1 cellular context compared by ENCODE assay signal in genomic region chr3:67400476-67400875, GRCh38.
TF ChIP-seq lines count a peak whose summit lies in the region.

No MANE protein-coding gene starts in this region.

TF ChIP-seq in HepG2, 621 proteins besides CTCF, POLR2A, EP300 and RAD21:
- no peak for TF ChIP-seq PHB2 (IDR thresholded peaks at IDR 0.05; ENCODE audit: partially characterized antibody)
- peak; percentile 41; the same call in 1 of the 2 replicates for TF ChIP-seq FOSL2 (CRISPR knock-in tag; IDR thresholded peaks at IDR 0.05)
